ENCODE assay signal across 2 cellular contexts in the genomic region with DNA sequence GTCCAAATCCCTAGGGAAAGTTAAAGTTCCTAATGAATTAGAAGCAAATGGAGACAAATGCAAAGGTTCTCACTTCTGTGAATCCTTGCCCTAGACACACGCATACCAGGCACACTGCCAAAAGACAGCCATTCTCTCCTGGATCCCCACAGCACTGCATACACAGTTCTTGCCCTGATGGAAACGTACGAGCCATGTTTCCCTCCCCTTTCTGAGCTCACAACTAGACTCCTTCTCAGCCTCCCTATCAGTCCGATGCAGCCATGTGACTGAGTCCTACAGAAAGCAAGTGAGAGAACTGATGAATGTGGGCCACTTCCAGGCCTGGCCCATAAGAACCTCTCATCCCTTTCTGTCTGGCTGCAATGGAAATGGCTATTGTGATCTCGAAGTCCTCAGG.
TF ChIP-seq lines count a peak whose summit lies in the region.

No MANE protein-coding gene starts in this region.

TF ChIP-seq in A549, 52 proteins besides CTCF, POLR2A, EP300 and RAD21:
- no peak for TF ChIP-seq HOXB5 (CRISPR knock-in tag; IDR thresholded peaks at IDR 0.05)
- no peak for TF ChIP-seq CBX2 (IDR thresholded peaks at IDR 0.05; ENCODE audit: borderline replicate concordance, low read depth)
- no peak for TF ChIP-seq ZNF302 (CRISPR knock-in tag; IDR thresholded peaks at IDR 0.05)
- TF ChIP-seq FOSL2 (IDR thresholded peaks at IDR 0.05): no peak
- TF ChIP-seq FOSL2 (CRISPR knock-in tag; IDR thresholded peaks at IDR 0.05): no peak
- TF ChIP-seq JUN (IDR thresholded peaks at IDR 0.05): no peak
- TF ChIP-seq ZSCAN20 (CRISPR knock-in tag; IDR thresholded peaks at IDR 0.05): no peak
- TF ChIP-seq, protein P1, sequence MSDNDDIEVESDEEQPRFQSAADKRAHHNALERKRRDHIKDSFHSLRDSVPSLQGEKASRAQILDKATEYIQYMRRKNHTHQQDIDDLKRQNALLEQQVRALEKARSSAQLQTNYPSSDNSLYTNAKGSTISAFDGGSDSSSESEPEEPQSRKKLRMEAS (IDR thresholded peaks at IDR 0.05): no peak
- TF ChIP-seq CHD2 (IDR thresholded peaks at IDR 0.05; ENCODE audit: low read length, partially characterized antibody): no peak
- TF ChIP-seq, protein P2, sequence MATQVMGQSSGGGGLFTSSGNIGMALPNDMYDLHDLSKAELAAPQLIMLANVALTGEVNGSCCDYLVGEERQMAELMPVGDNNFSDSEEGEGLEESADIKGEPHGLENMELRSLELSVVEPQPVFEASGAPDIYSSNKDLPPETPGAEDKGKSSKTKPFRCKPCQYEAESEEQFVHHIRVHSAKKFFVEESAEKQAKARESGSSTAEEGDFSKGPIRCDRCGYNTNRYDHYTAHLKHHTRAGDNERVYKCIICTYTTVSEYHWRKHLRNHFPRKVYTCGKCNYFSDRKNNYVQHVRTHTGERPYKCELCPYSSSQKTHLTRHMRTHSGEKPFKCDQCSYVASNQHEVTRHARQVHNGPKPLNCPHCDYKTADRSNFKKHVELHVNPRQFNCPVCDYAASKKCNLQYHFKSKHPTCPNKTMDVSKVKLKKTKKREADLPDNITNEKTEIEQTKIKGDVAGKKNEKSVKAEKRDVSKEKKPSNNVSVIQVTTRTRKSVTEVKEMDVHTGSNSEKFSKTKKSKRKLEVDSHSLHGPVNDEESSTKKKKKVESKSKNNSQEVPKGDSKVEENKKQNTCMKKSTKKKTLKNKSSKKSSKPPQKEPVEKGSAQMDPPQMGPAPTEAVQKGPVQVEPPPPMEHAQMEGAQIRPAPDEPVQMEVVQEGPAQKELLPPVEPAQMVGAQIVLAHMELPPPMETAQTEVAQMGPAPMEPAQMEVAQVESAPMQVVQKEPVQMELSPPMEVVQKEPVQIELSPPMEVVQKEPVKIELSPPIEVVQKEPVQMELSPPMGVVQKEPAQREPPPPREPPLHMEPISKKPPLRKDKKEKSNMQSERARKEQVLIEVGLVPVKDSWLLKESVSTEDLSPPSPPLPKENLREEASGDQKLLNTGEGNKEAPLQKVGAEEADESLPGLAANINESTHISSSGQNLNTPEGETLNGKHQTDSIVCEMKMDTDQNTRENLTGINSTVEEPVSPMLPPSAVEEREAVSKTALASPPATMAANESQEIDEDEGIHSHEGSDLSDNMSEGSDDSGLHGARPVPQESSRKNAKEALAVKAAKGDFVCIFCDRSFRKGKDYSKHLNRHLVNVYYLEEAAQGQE (IDR thresholded peaks at IDR 0.05): no peak
TF ChIP-seq in A549: peak in this region for 0.

TF ChIP-seq in H1, 55 proteins besides CTCF, POLR2A, EP300 and RAD21:
- TF ChIP-seq TBP (IDR thresholded peaks at IDR 0.05; ENCODE audit: low read depth, low read length) (no peak), SIN3A (conservative IDR thresholded peaks at IDR 0.05 in 1 of 2, IDR thresholded peaks at IDR 0.05 in 1 of 2; ENCODE audit: low read depth in 1 of 2, low read length in 2 of 2) (no peak), EZH2 (IDR thresholded peaks at IDR 0.05; ENCODE audit: low read depth, low read length, severe bottlenecking) (no peak), KDM4A (IDR thresholded peaks at IDR 0.05; ENCODE audit: low read depth, low read length, severe bottlenecking) (no peak), NANOG (IDR thresholded peaks at IDR 0.05; ENCODE audit: insufficient read depth, low read depth, low read length, poor library complexity, severe bottlenecking) (no peak), TAF7 (optimal IDR thresholded peaks at IDR 0.05; ENCODE audit: borderline replicate concordance, low read depth, low read length) (no peak), SP1 (IDR thresholded peaks at IDR 0.05; ENCODE audit: low read depth, low read length) (no peak), ZNF274 (IDR thresholded peaks at IDR 0.05; ENCODE audit: borderline replicate concordance, extremely low read depth, low read length) (no peak), SAP30 (IDR thresholded peaks at IDR 0.05; ENCODE audit: insufficient read depth, insufficient replicate concordance, low read length) (no peak), HDAC2 (IDR thresholded peaks at IDR 0.05; ENCODE audit: borderline replicate concordance in 1 of 2, low read depth in 2 of 2, low read length in 2 of 2) (no peak), PHF8 (conservative IDR thresholded peaks at IDR 0.05; ENCODE audit: low read depth, low read length) (no peak), CTBP2 (IDR thresholded peaks at IDR 0.05; ENCODE audit: borderline replicate concordance, insufficient read depth, insufficient read length, low read length) (no peak), HDAC6 (IDR thresholded peaks at IDR 0.05; ENCODE audit: low read depth, low read length) (no peak), FOSL1 (IDR thresholded peaks at IDR 0.05; ENCODE audit: insufficient read depth, low read depth, low read length) (no peak)
- TF ChIP-seq, protein P3, sequence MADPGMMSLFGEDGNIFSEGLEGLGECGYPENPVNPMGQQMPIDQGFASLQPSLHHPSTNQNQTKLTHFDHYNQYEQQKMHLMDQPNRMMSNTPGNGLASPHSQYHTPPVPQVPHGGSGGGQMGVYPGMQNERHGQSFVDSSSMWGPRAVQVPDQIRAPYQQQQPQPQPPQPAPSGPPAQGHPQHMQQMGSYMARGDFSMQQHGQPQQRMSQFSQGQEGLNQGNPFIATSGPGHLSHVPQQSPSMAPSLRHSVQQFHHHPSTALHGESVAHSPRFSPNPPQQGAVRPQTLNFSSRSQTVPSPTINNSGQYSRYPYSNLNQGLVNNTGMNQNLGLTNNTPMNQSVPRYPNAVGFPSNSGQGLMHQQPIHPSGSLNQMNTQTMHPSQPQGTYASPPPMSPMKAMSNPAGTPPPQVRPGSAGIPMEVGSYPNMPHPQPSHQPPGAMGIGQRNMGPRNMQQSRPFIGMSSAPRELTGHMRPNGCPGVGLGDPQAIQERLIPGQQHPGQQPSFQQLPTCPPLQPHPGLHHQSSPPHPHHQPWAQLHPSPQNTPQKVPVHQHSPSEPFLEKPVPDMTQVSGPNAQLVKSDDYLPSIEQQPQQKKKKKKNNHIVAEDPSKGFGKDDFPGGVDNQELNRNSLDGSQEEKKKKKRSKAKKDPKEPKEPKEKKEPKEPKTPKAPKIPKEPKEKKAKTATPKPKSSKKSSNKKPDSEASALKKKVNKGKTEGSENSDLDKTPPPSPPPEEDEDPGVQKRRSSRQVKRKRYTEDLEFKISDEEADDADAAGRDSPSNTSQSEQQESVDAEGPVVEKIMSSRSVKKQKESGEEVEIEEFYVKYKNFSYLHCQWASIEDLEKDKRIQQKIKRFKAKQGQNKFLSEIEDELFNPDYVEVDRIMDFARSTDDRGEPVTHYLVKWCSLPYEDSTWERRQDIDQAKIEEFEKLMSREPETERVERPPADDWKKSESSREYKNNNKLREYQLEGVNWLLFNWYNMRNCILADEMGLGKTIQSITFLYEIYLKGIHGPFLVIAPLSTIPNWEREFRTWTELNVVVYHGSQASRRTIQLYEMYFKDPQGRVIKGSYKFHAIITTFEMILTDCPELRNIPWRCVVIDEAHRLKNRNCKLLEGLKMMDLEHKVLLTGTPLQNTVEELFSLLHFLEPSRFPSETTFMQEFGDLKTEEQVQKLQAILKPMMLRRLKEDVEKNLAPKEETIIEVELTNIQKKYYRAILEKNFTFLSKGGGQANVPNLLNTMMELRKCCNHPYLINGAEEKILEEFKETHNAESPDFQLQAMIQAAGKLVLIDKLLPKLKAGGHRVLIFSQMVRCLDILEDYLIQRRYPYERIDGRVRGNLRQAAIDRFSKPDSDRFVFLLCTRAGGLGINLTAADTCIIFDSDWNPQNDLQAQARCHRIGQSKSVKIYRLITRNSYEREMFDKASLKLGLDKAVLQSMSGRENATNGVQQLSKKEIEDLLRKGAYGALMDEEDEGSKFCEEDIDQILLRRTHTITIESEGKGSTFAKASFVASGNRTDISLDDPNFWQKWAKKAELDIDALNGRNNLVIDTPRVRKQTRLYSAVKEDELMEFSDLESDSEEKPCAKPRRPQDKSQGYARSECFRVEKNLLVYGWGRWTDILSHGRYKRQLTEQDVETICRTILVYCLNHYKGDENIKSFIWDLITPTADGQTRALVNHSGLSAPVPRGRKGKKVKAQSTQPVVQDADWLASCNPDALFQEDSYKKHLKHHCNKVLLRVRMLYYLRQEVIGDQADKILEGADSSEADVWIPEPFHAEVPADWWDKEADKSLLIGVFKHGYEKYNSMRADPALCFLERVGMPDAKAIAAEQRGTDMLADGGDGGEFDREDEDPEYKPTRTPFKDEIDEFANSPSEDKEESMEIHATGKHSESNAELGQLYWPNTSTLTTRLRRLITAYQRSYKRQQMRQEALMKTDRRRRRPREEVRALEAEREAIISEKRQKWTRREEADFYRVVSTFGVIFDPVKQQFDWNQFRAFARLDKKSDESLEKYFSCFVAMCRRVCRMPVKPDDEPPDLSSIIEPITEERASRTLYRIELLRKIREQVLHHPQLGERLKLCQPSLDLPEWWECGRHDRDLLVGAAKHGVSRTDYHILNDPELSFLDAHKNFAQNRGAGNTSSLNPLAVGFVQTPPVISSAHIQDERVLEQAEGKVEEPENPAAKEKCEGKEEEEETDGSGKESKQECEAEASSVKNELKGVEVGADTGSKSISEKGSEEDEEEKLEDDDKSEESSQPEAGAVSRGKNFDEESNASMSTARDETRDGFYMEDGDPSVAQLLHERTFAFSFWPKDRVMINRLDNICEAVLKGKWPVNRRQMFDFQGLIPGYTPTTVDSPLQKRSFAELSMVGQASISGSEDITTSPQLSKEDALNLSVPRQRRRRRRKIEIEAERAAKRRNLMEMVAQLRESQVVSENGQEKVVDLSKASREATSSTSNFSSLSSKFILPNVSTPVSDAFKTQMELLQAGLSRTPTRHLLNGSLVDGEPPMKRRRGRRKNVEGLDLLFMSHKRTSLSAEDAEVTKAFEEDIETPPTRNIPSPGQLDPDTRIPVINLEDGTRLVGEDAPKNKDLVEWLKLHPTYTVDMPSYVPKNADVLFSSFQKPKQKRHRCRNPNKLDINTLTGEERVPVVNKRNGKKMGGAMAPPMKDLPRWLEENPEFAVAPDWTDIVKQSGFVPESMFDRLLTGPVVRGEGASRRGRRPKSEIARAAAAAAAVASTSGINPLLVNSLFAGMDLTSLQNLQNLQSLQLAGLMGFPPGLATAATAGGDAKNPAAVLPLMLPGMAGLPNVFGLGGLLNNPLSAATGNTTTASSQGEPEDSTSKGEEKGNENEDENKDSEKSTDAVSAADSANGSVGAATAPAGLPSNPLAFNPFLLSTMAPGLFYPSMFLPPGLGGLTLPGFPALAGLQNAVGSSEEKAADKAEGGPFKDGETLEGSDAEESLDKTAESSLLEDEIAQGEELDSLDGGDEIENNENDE (IDR thresholded peaks at IDR 0.05; ENCODE audit: insufficient replicate concordance, low read length): no peak
